In genomic region chr2:224036731-224037376, GRCh38 we compare ENCODE assay signal across 13 cellular contexts. TPM values are rescaled to one million over a fixed set of nuclear protein-coding genes. Genes with fewer than 3 reads are reported as not detected.
A peak's percentile ranks its signal among the peaks of the same experiment; 100 is the strongest.
DNase-seq lines count a peak whose midpoint lies in the region; ATAC-seq lines count a peak whose summit lies in the region.
"Had no signal": no experiment of that assay in that cellular context is flagged by ENCODE, and none has a peak within 500 bp of the region (broad histone marks: within the 10 kb centered on the region; RNA-seq: fewer than 3 reads in every experiment).

No MANE protein-coding gene starts in this region.

- POLR2A ChIA-PET in CD4-positive, alpha-beta memory T cell (lab: Charles Lee; ENCODE audit: partially characterized antibody): no interaction called here
- POLR2A ChIA-PET in T-cell (lab: Charles Lee): no interaction called here

- no peak overlapping the region for H3K27ac Mint-ChIP-seq in CD4-positive, alpha-beta memory T cell
- peak overlapping the region in 1 of 2 donors; percentile 41 for H3K27ac Mint-ChIP-seq in T-cell
- H3K27ac Mint-ChIP-seq: dendritic cell treated with granulocyte-macrophage colony-stimulating factor and Interleukin-4, amounts not matched to agents 40 ng/mL and 50 ng/mL, for 4 days had no signal

- DNase-seq in A172 (ENCODE audit: low spot score) (peak; percentile 37), T-cell (no peak), Ammon's horn (ENCODE audit: low spot score) (no peak), NCI-H748 treated with DMSO at 0.1 percent for 48 hours (lab: John Stamatoyannopoulos, UW) (no peak)
- DNase-seq in CD4-positive, alpha-beta memory T cell: no peak
- no peak for DNase-seq in stimulated activated naive CD4-positive, alpha-beta T cell (lab: John Stamatoyannopoulos, UW)
- DNase-seq: activated gamma-delta T cell treated with Interleukin-2 at 50 U/mL for 16 hours, mucosa of descending colon, NCI-H2081 treated with DMSO at 0.1 percent for 48 hours, OCI-M1 had no signal

- no peaks in the 10 kb centered on the region for H3K9me3 Mint-ChIP-seq in CD4-positive, alpha-beta memory T cell
- no peaks in the 10 kb centered on the region for H3K9me3 Mint-ChIP-seq in T-cell
- H3K9me3 Mint-ChIP-seq: dendritic cell treated with granulocyte-macrophage colony-stimulating factor and Interleukin-4, amounts not matched to agents 40 ng/mL and 50 ng/mL, for 4 days had no signal

- H3K36me3 ChIP-seq in CD4-positive, alpha-beta memory T cell (ENCODE audit: insufficient read depth, low read length): no peaks in the 10 kb centered on the region
- H3K36me3 ChIP-seq in iPS-15b (ENCODE audit: control insufficient read depth, insufficient read depth, low read length): no peaks in the 10 kb centered on the region

- intact Hi-C loops in CD4-positive, alpha-beta memory T cell (cut with micrococcal nuclease): no loop called here

- peaks cover 12% of the 10 kb centered on the region for H3K27me3 ChIP-seq in CD4-positive, alpha-beta memory T cell (ENCODE audit: insufficient read depth, low read length)
- H3K27me3 ChIP-seq in iPS-15b (ENCODE audit: control insufficient read depth, insufficient read depth, low read length): peaks cover 36% of the 10 kb centered on the region

- no peak overlapping the region for H3K27ac ChIP-seq in CD4-positive, alpha-beta memory T cell (ENCODE audit: low read depth, low read length)

- peaks cover 19% of the 10 kb centered on the region for H3K4me1 ChIP-seq in CD4-positive, alpha-beta memory T cell (ENCODE audit: insufficient read depth, low read length)
- H3K4me1 ChIP-seq in iPS-15b (ENCODE audit: control insufficient read depth, insufficient read depth, low read length): peaks cover 18% of the 10 kb centered on the region

- ATAC-seq in T-cell (replicated peaks in 1 of 4): no peak
- no peak for ATAC-seq in HG02973 (IDR thresholded peaks at IDR 0.05; ENCODE audit: unreplicated experiment)
- ATAC-seq: mucosa of descending colon had no signal

- H3K27me3 Mint-ChIP-seq in CD4-positive, alpha-beta memory T cell: peaks cover 44 to 48% of the 10 kb centered on the region in 2 donors
- H3K27me3 Mint-ChIP-seq in T-cell: peaks cover 19 to 52% of the 10 kb centered on the region in 2 donors

- no peaks in the 10 kb centered on the region for H3K9me3 ChIP-seq in CD4-positive, alpha-beta memory T cell (ENCODE audit: control insufficient read depth in 1 of 2, low read length in 2 of 2)
- H3K9me3 ChIP-seq in iPS-15b (ENCODE audit: control insufficient read depth, insufficient read depth, low read length): no peaks in the 10 kb centered on the region
- H3K9me3 ChIP-seq: mucosa of descending colon had no signal

- H3K4me3 ChIP-seq in CD4-positive, alpha-beta memory T cell (ENCODE audit: low read length in 2 of 2): no peak overlapping the region
- H3K4me3 ChIP-seq in iPS-15b (ENCODE audit: low read depth, low read length): peak overlapping the region; percentile 12
- H3K4me3 ChIP-seq: mucosa of descending colon had no signal

- CTCF ChIA-PET in CD4-positive, alpha-beta memory T cell (lab: Charles Lee; ENCODE audit: partially characterized antibody): no interaction called here
- CTCF ChIA-PET in T-cell (lab: Charles Lee): interaction anchor here (0.7 to 1.7 kb wide), 2 partner anchors 43 to 541 kb away, joined by 3 to 5 read pairs; no protein-coding TSS in a partner anchor

- H3K4me3 Mint-ChIP-seq in CD4-positive, alpha-beta memory T cell: peak overlapping the region in 5 of 8 donors; percentile 45 to 74 (median 65)
- H3K4me3 Mint-ChIP-seq in T-cell: peak overlapping the region; percentile 29 to 91 (median 44)
- H3K4me3 Mint-ChIP-seq: dendritic cell treated with granulocyte-macrophage colony-stimulating factor and Interleukin-4, amounts not matched to agents 40 ng/mL and 50 ng/mL, for 4 days had no signal

- H3K36me3 Mint-ChIP-seq in CD4-positive, alpha-beta memory T cell: no peaks in the 10 kb centered on the region
- no peaks in the 10 kb centered on the region for H3K36me3 Mint-ChIP-seq in T-cell

- peaks cover 8 to 16% (median 12%) of the 10 kb centered on the region in 4 donors for H3K4me1 Mint-ChIP-seq in CD4-positive, alpha-beta memory T cell
- H3K4me1 Mint-ChIP-seq in T-cell: peaks cover 37 to 51% (median 41%) of the 10 kb centered on the region in 3 donors

- no peak overlapping the region for H3K9ac ChIP-seq in iPS-15b (ENCODE audit: low read depth, low read length)

RNA-seq across cellular contexts. Expression of gene SERPINE2, which starts 2.2 kb away (rescaled TPM):
- 266 and 429 TPM in 2 replicates for total RNA-seq in A172 (2014; rRNA removed; shearing (Covaris generic))
- 1 to 10 TPM in 1 of 2 experiments, under 1 TPM in 1; 0.47 to 1.0 TPM for total RNA-seq in CD4-positive, alpha-beta memory T cell
- polyA plus RNA-seq in CD4-positive, alpha-beta memory T cell: 1 to 10 TPM; 1.5 to 2.0 TPM
- total RNA-seq in T-cell: 1 to 10 TPM; 2.0 to 7.5 (median 4.1) TPM

Comparison
In these comparisons a context has a peak if more than half of its experiments do, and no peak if none do; other contexts are left out.
1. RNA of gene SERPINE2, which starts 2.2 kb away (total RNA-seq): 266 to 429 TPM in A172; 2.0 to 7.5 TPM in T-cell and 0.47 to 1.0 TPM in CD4-positive, alpha-beta memory T cell; every median in the first group is over 10 times any median in the second.